ENCODE assay signal across 15 cellular contexts in the genomic region with DNA sequence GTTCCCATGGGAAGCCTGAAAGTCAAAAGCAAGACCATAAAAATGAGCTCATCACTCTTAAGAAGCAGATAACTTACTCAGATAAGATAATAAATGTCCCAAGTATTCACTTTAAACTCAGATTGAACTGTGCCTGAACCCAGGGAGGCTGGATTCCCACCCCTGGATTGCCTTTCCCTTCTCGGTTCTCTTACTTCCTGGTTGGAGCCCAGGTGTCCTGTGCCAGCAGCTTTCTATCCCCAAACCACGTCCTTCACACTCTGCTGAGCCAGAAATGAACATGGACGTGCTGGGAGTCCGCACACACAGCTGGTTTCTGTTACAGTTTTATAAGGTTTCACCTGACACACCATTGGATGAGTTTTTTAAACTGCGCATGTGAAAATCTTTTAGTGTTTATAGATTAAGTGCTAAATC.
A peak's percentile ranks its signal among the peaks of the same experiment; 100 is the strongest.
DNase-seq lines count a peak whose midpoint lies in the region; ATAC-seq, FAIRE-seq and TF ChIP-seq lines count a peak whose summit lies in the region.
"Had no signal": no experiment of that assay in that cellular context is flagged by ENCODE, and none has a peak within 500 bp of the region (broad histone marks: within the 10 kb centered on the region; RNA-seq: fewer than 3 reads in every experiment).

No MANE protein-coding gene starts in this region.

- H3K27me3 ChIP-seq in pancreas = no peaks in the 10 kb centered on the region
- H3K27me3 ChIP-seq: MG63 had no signal

- intact Hi-C loops in pancreas (cut with DNase I) = no loop called here

- DNase-seq in NCI-H2029 (lab: John Stamatoyannopoulos, UW) (peak; percentile 68), fibroblast of villous mesenchyme (ENCODE audit: low read depth) (peak; percentile 97), pancreas (peak in 1 of 6 donors; percentile 13), KBM-7 (no peak)
- DNase-seq in activated effector memory CD4-positive, alpha-beta T cell treated with anti-CD3 and anti-CD28 coated beads, Interleukin-2, amount 50 U/mL, for 16 hours = no peak
- no peak for DNase-seq in activated CD8-positive, alpha-beta memory T cell treated with anti-CD3 and anti-CD28 coated beads for 24 hours
- DNase-seq: activated CD8-positive, alpha-beta T cell treated with anti-CD3 and anti-CD28 coated beads for 36 hours; activated naive CD4-positive, alpha-beta T cell treated with anti-CD3 and anti-CD28 coated beads for 36 hours; GF-D8; MG63; stimulated activated CD8-positive, alpha-beta memory T cell treated with anti-CD3 and anti-CD28 coated beads, Interleukin-4, amount 100 ng/mL, for 48 hours; T1000 had no signal

- H3K27ac ChIP-seq in C4-2B (peak overlapping the region; percentile 55), pancreas (peak overlapping the region in 2 of 4 donors; percentile 39 to 61)

- ATAC-seq in pancreas (peak; percentile 61 to 79 (median 73)), HG03025 (IDR thresholded peaks at IDR 0.05; ENCODE audit: low FRiP score, unreplicated experiment) (no peak)
- ATAC-seq: activated CD8-positive, alpha-beta T cell treated with anti-CD3 and anti-CD28 coated beads for 36 hours; natural killer cell treated with Interleukin-12 subunit alpha and Interleukin-12 subunit beta and Interleukin-15 and Interleukin-18, amount 100 ng/mL, for 72 hours had no signal

- WGBS in pancreas, 2 donors = 45 to 52% methylated on average over 5 of the region's 5 CpGs

- H3K4me1 ChIP-seq in pancreas = peaks cover 0 to 5% (median 0%) of the 10 kb centered on the region in 3 donors

- FAIRE-seq in pancreas (lab: Jason Lieb, UNC) = peak; percentile 45

- no peaks in the 10 kb centered on the region for H3K9me3 ChIP-seq in pancreas

- H3K4me3 ChIP-seq in fibroblast of villous mesenchyme (ENCODE audit: low read depth, low read length) (no peak overlapping the region), pancreas (no peak overlapping the region)
- H3K4me3 ChIP-seq: MG63 had no signal

- no peak for TF ChIP-seq CTCF in C4-2B (conservative IDR thresholded peaks at IDR 0.05)
- TF ChIP-seq CTCF in fibroblast of villous mesenchyme (IDR thresholded peaks at IDR 0.05; ENCODE audit: insufficient read depth, low read depth, low read length) = no peak
- TF ChIP-seq CTCF in pancreas (IDR thresholded peaks at IDR 0.05) = no peak

- in situ Hi-C loops in KBM-7 (cut with MboI; ENCODE audit: low pct_unique_long_range_greater_than_20kb, low sequenced_read_pairs) = no loop called here

- no peaks in the 10 kb centered on the region for H3K36me3 ChIP-seq in pancreas
- H3K36me3 ChIP-seq: MG63 had no signal

Comparison
In these comparisons a context has a peak if more than half of its experiments do, and no peak if none do; other contexts are left out.
1. DNase-seq: peak in NCI-H2029 (single experiment) and fibroblast of villous mesenchyme (single experiment); none in KBM-7 (single experiment), activated effector memory CD4-positive, alpha-beta T cell treated with anti-CD3 and anti-CD28 coated beads, Interleukin-2, amount 50 U/mL, for 16 hours (single experiment) and activated CD8-positive, alpha-beta memory T cell treated with anti-CD3 and anti-CD28 coated beads for 24 hours (single experiment).